20 cellular contexts compared by ENCODE assay signal in genomic region chr20:54557836-54558590, GRCh38.
DNase-seq lines count a peak whose midpoint lies in the region; ATAC-seq, FAIRE-seq and TF ChIP-seq lines count a peak whose summit lies in the region.
"Had no signal": no experiment of that assay in that cellular context is flagged by ENCODE, and none has a peak within 500 bp of the region (broad histone marks: within the 10 kb centered on the region; RNA-seq: fewer than 3 reads in every experiment).

No MANE protein-coding gene starts in this region.

- H3K27ac Mint-ChIP-seq in astrocyte (ENCODE audit: unreplicated experiment), result no peak overlapping the region
- H3K27ac Mint-ChIP-seq: H9 had no signal

- ATAC-seq in HG03280 (IDR thresholded peaks at IDR 0.05; ENCODE audit: unreplicated experiment) (no peak), HG02623 (IDR thresholded peaks at IDR 0.05; ENCODE audit: unreplicated experiment) (no peak)
- ATAC-seq: K562, Right ventricle myocardium inferior had no signal

- peaks cover 2% of the 10 kb centered on the region for H3K9me3 Mint-ChIP-seq in astrocyte (ENCODE audit: unreplicated experiment)
- H3K9me3 Mint-ChIP-seq: H9 had no signal

- H3K79me2 ChIP-seq in astrocyte (ENCODE audit: insufficient read depth, low read length) (no peaks in the 10 kb centered on the region), smooth muscle cell (ENCODE audit: low read depth) (no peaks in the 10 kb centered on the region)

- H3K9ac ChIP-seq in astrocyte (ENCODE audit: low read length), result no peak overlapping the region
- no peak overlapping the region for H3K9ac ChIP-seq in smooth muscle cell (ENCODE audit: low read depth)

- no peak overlapping the region for H3K4me3 Mint-ChIP-seq in astrocyte (ENCODE audit: unreplicated experiment)
- H3K4me3 Mint-ChIP-seq: H9 had no signal

- peak overlapping the region; percentile 69 for H3K4me2 ChIP-seq in astrocyte (ENCODE audit: low read length)
- peak overlapping the region; percentile 40 for H3K4me2 ChIP-seq in smooth muscle cell

- peaks cover 5% of the 10 kb centered on the region for H3K4me1 ChIP-seq in astrocyte (ENCODE audit: insufficient read depth, low read length)
- no peaks in the 10 kb centered on the region for H3K4me1 ChIP-seq in smooth muscle cell (ENCODE audit: low read depth)

- H2AFZ ChIP-seq in astrocyte (ENCODE audit: low read depth, low read length), result no peak overlapping the region
- peak overlapping the region; percentile 28 for H2AFZ ChIP-seq in smooth muscle cell (ENCODE audit: low read depth)

- no peaks in the 10 kb centered on the region for H3K36me3 ChIP-seq in astrocyte (ENCODE audit: insufficient read depth, low read length)
- no peaks in the 10 kb centered on the region for H3K36me3 ChIP-seq in smooth muscle cell (ENCODE audit: low read depth)

- TF ChIP-seq CTCF in astrocyte (IDR thresholded peaks at IDR 0.05; ENCODE audit: insufficient read depth, low read depth, low read length) (no peak), smooth muscle cell (IDR thresholded peaks at IDR 0.05; ENCODE audit: borderline replicate concordance, insufficient read depth, poor library complexity, severe bottlenecking) (no peak)

- H3K4me3 ChIP-seq in astrocyte (ENCODE audit: insufficient read depth, low read depth, low read length), result no peak overlapping the region
- H3K4me3 ChIP-seq in smooth muscle cell, result no peak overlapping the region
- H3K4me3 ChIP-seq: K562 had no signal

- 69% methylated on average over 3 of the region's 3 CpGs for WGBS in smooth muscle cell (ENCODE audit: low lambda C conversion rate)

- no peaks in the 10 kb centered on the region for H3K27me3 Mint-ChIP-seq in astrocyte (ENCODE audit: low read depth, unreplicated experiment)

- H3K27me3 ChIP-seq in astrocyte (ENCODE audit: insufficient read depth, low read length) (no peaks in the 10 kb centered on the region), smooth muscle cell (ENCODE audit: low read depth) (no peaks in the 10 kb centered on the region)

- H3K9me3 ChIP-seq in astrocyte (ENCODE audit: insufficient read depth, low read depth, low read length) (no peaks in the 10 kb centered on the region), smooth muscle cell (replicated peaks; ENCODE audit: low read depth) (no peaks in the 10 kb centered on the region)

- peak; percentile 20 for FAIRE-seq in astrocyte (lab: Jason Lieb, UNC)
- FAIRE-seq: K562, RCC 7860 had no signal

- H3K27ac ChIP-seq in astrocyte (ENCODE audit: low read depth, low read length) (peak overlapping the region; percentile 63), smooth muscle cell (ENCODE audit: low read depth) (peak overlapping the region; percentile 26)
- H3K27ac ChIP-seq: C4-2B, HL-60 had no signal

- peak; percentile 89 for DNase-seq in HS-5 (ENCODE audit: low read depth)
- peak; percentile 64 for DNase-seq in astrocyte (ENCODE audit: low read depth)
- DNase-seq in hepatic stellate cell (ENCODE audit: low spot score), result peak; percentile 26
- DNase-seq in smooth muscle cell (lab: John Stamatoyannopoulos, UW; ENCODE audit: unreplicated experiment), result no peak
- no peak for DNase-seq in H4 (ENCODE audit: low spot score)
- DNase-seq: ACHN; AML-193; DMS79; H9; NCI-H1105; NCI-H2081; NCI-H748 treated with DMSO at 0.1 percent for 48 hours; NK-92 treated with Interleukin-12 subunit alpha and Interleukin-12 subunit beta, amount 100 ng/mL, for 24 hours had no signal

- H3K36me3 Mint-ChIP-seq in astrocyte (ENCODE audit: low read depth, unreplicated experiment), result no peaks in the 10 kb centered on the region

- H3K4me1 Mint-ChIP-seq in astrocyte (ENCODE audit: low read depth, unreplicated experiment), result peaks cover 5% of the 10 kb centered on the region

- H4K20me1 ChIP-seq in astrocyte (ENCODE audit: insufficient read depth, low read length) (no peaks in the 10 kb centered on the region), smooth muscle cell (ENCODE audit: low read depth) (no peaks in the 10 kb centered on the region)

- H3F3A ChIP-seq in smooth muscle cell (ENCODE audit: low read depth), result no peaks in the 10 kb centered on the region

Comparison
In these comparisons a context has a peak if more than half of its experiments do, and no peak if none do; other contexts are left out.
1. DNase-seq: peak in HS-5 (single experiment), astrocyte (single experiment) and hepatic stellate cell (single experiment); none in smooth muscle cell (single experiment) and H4 (single experiment).